16 cellular contexts compared by ENCODE assay signal in the genomic region with DNA sequence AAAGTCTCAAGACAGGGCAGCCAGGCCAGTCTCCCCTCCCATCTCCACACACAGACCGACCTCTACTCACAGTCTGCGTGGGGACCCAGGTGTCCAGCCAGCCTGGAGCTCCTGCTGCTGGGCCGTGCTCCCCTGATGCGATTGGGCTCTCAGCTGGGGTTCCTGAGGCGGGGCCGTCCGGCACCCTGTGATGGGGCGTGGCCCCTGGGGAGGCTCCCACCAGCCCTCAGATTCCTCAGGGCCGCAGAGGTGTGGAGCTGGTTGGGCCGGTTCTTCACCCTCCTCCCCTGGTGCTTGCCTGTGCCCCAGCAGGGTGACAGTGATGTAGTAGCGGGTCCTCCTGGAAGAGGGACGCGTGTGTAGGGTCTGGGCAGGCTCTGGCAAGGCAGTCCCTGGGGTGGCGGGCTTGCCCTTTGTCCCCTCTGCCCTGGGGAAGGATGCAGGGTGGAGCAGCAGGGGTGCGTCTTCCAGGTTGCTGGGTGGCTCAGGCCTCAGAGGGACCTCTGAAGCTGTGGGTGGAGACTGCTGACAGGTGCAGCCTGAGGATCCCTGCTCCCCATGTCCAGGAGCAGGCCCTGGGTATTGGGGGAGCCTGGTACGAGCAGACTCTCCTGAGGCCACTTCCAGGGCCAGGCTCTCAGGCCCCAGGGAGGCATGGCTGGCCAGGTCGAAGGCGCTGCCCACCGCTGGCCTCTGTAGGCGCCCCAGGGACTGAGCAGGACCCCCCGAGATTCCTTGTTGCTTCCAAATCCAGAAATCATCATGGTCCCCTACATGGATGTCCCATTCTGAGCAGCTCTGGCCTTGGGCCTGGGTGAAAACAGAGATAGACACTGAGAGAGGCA. TPM values are rescaled to one million over a fixed set of nuclear protein-coding genes. Genes with fewer than 3 reads are reported as not detected.
DNase-seq lines count a peak whose midpoint lies in the region; ATAC-seq and TF ChIP-seq lines count a peak whose summit lies in the region.
"Had no signal": no experiment of that assay in that cellular context is flagged by ENCODE, and none has a peak within 500 bp of the region (broad histone marks: within the 10 kb centered on the region; RNA-seq: fewer than 3 reads in every experiment).

A gene with protein sequence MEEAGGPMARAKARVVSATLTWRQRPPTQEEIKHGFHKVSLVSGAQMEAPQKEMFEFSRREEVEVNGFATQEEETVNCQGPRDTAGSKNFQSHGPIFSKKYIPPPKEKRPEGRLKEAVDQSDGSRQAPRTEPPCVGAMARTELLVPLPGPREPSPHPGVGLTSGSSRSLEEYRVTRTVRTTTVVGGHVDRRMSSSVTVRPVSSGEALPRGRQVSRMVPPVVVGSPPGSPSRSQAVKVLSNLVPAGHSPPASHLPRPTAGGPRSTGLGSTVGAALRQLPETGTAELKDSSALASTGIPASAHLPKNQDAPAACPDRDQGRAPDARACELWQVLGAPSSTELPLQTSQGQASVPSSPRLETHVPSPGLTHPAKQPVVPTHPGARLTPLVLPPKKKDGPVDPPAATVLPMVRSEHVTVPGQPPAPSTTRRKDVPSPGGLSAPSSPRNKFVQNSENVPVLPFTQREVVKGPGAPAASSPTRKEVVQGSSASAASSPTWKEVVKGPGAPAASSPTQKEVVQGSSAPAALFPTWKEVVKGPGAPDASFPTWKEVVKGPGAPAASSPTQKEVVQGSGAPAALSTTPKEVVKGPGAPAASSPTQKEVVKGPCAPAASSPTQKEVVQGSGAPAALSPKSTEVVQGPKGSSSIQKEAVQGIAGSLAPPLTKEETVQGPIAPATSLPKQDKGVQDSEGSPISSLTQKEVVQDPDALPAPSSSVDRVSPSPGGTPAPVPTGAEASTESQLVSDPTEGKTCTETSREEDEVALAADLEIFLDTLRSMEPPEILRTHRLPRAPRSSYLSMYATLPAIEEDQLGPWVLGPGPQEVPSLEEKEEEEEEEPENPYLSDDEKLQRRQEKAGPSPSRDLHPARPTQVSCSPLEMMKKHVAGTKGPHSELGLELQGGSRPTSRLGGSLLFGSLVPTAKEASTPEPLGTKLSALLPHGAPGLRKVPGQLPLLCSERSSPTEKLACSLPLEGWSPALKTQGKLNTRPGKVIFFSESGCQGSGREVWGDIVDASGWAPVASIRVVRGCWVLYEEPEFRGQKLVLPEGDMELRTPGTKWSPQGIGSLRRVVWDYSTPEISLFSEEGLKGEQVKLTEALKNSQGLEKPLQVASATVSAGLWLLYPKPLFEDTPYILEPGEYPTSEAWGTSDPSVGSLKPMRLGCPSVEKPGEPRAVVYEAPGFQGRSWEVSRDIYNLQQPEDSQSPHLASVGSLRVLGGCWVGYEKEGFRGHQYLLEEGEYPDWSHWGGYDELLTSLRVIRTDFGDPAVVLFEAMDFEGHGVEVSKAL (N-terminal part only) (minus strand): TSS at position 155 of the 845 bp plus-strand sequence. CDS start 7,473 bp downstream, outside the sequence.

- WGBS in sigmoid colon, 2 donors, result 31 to 68% methylated on average over 21 of the region's 21 CpGs

- DNase-seq in HPDE6-E6E7 (ENCODE audit: extremely low spot score) (peak; percentile 83), SW480 (ENCODE audit: low spot score) (peak; percentile 63), left colon (peak; percentile 80 to 82), sigmoid colon (no peak)
- no peak for DNase-seq in stimulated activated naive B cell treated with anti-CD40 and anti-IgM and Interleukin-4, amounts not matched to agents 10 μg/mL and 1 μg/mL and 100 μg/mL, for 72 hours
- DNase-seq: activated T-cell treated with anti-CD3 and anti-CD28 coated beads, Interleukin-2, amount 50 U/mL, for 1 hour; CD8-positive, alpha-beta T cell; left ventricle myocardium inferior; NCI-H2227 treated with DMSO at 0.1 percent for 48 hours; SHP77 treated with DMSO at 0.1 percent for 48 hours; stimulated activated CD4-positive, alpha-beta T cell treated with anti-CD3 and anti-CD28 coated beads, Interleukin-4, amount 100 ng/mL, for 24 hours; WERI-Rb-1 had no signal

- H3K27ac Mint-ChIP-seq in stimulated activated naive B cell treated with anti-CD40 and anti-IgM and Interleukin-4, amounts not matched to agents 10 μg/mL and 1 μg/mL and 100 μg/mL, for 72 hours, result peak within 1 kb of the TSS; percentile 38
- H3K27ac Mint-ChIP-seq: CD8-positive, alpha-beta T cell; stimulated activated naive CD8-positive, alpha-beta T cell treated with anti-CD3 and anti-CD28 coated beads, Interleukin-15, Interleukin-2, amounts not matched to agents 100 ng/mL and 50 ng/mL, for 24 hours had no signal

- no peak for TF ChIP-seq EP300 in sigmoid colon (IDR thresholded peaks at IDR 0.05)

- no peak within 1 kb of the TSS for H3K4me3 ChIP-seq in sigmoid colon
- H3K4me3 ChIP-seq: left ventricle myocardium inferior had no signal

- no peaks in the 10 kb centered on the region for H3K36me3 Mint-ChIP-seq in stimulated activated naive B cell treated with anti-CD40 and anti-IgM and Interleukin-4, amounts not matched to agents 10 μg/mL and 1 μg/mL and 100 μg/mL, for 72 hours
- H3K36me3 Mint-ChIP-seq: CD8-positive, alpha-beta T cell had no signal

- H3K4me3 Mint-ChIP-seq in stimulated activated naive B cell treated with anti-CD40 and anti-IgM and Interleukin-4, amounts not matched to agents 10 μg/mL and 1 μg/mL and 100 μg/mL, for 72 hours, result no peak within 1 kb of the TSS
- H3K4me3 Mint-ChIP-seq: CD8-positive, alpha-beta T cell; stimulated activated naive CD8-positive, alpha-beta T cell treated with anti-CD3 and anti-CD28 coated beads, Interleukin-15, Interleukin-2, amounts not matched to agents 100 ng/mL and 50 ng/mL, for 24 hours had no signal

- no peaks in the 10 kb centered on the region for H3K9me3 Mint-ChIP-seq in stimulated activated naive B cell treated with anti-CD40 and anti-IgM and Interleukin-4, amounts not matched to agents 10 μg/mL and 1 μg/mL and 100 μg/mL, for 72 hours
- H3K9me3 Mint-ChIP-seq: CD8-positive, alpha-beta T cell; stimulated activated naive CD8-positive, alpha-beta T cell treated with anti-CD3 and anti-CD28 coated beads, Interleukin-15, Interleukin-2, amounts not matched to agents 100 ng/mL and 50 ng/mL, for 24 hours had no signal

- H3K27me3 Mint-ChIP-seq in stimulated activated naive B cell treated with anti-CD40 and anti-IgM and Interleukin-4, amounts not matched to agents 10 μg/mL and 1 μg/mL and 100 μg/mL, for 72 hours, result peaks cover 16 to 17% of the 10 kb centered on the region in 2 donors

- peaks cover 0 to 2% of the 10 kb centered on the region in 2 donors for H3K4me1 Mint-ChIP-seq in stimulated activated naive B cell treated with anti-CD40 and anti-IgM and Interleukin-4, amounts not matched to agents 10 μg/mL and 1 μg/mL and 100 μg/mL, for 72 hours

- no peaks in the 10 kb centered on the region for H3K4me1 ChIP-seq in sigmoid colon

- H3K9me3 ChIP-seq in sigmoid colon, result no peaks in the 10 kb centered on the region
- H3K9me3 ChIP-seq: left ventricle myocardium inferior had no signal

- H3K27me3 ChIP-seq in sigmoid colon, result peaks cover 0 to 38% (median 26%) of the 10 kb centered on the region in 3 donors

- no peak for TF ChIP-seq POLR2A in sigmoid colon (IDR thresholded peaks at IDR 0.05)

- TF ChIP-seq CTCF in sigmoid colon (IDR thresholded peaks at IDR 0.05), result no peak

- peak; percentile 57 for ATAC-seq in left colon
- no peak for ATAC-seq in stimulated activated naive B cell treated with anti-CD40 and anti-IgM and Interleukin-4, amounts not matched to agents 10 μg/mL and 1 μg/mL and 100 μg/mL, for 72 hours (replicated peaks)
- no peak for ATAC-seq in GM21390 (IDR thresholded peaks at IDR 0.05; ENCODE audit: unreplicated experiment)
- ATAC-seq in GM21723 (IDR thresholded peaks at IDR 0.05; ENCODE audit: unreplicated experiment), result no peak
- ATAC-seq: CD8-positive, alpha-beta T cell had no signal

- no peak within 1 kb of the TSS for H3K27ac ChIP-seq in sigmoid colon
- H3K27ac ChIP-seq: HL-60, left ventricle myocardium inferior, WERI-Rb-1 had no signal

- intact Hi-C loops in left colon (cut with DNase I, micrococcal nuclease) (no loop called here), sigmoid colon (cut with DNase I) (no loop called here)

- H3K36me3 ChIP-seq in sigmoid colon, result no peaks in the 10 kb centered on the region
- H3K36me3 ChIP-seq: left ventricle myocardium inferior, WERI-Rb-1 had no signal

RNA-seq across cellular contexts. Expression of the gene that starts here (rescaled TPM):
- 10 to 100 TPM; 21.5 to 69.3 TPM for total RNA-seq in left colon
- 1 to 10 TPM in 1 of 4 donors, under 1 TPM in 1, not detected in 2; 0.55 to 1.8 TPM for total RNA-seq in sigmoid colon
- 10 to 100 TPM; 13.8 to 21.0 (median 19.9) TPM for polyA plus RNA-seq in sigmoid colon
- total RNA-seq: left ventricle myocardium inferior had no signal

Comparison
In these comparisons a context has a peak if more than half of its experiments do, and no peak if none do; other contexts are left out.
1. RNA of the gene that starts here (total RNA-seq): 21.5 to 69.3 TPM in left colon; 0.55 to 1.8 TPM in sigmoid colon; every median in the first group is over 4 times any median in the second.
2. DNase-seq: peak in HPDE6-E6E7 (single experiment), SW480 (single experiment) and left colon (2 of 2); none in stimulated activated naive B cell treated with anti-CD40 and anti-IgM and Interleukin-4, amounts not matched to agents 10 μg/mL and 1 μg/mL and 100 μg/mL, for 72 hours (single experiment) and sigmoid colon (single experiment).